29 cellular contexts compared by ENCODE assay signal in genomic region chr3:180747805-180748361, GRCh38.
DNase-seq lines count a peak whose midpoint lies in the region; TF ChIP-seq lines count a peak whose summit lies in the region.
"Had no signal": no experiment of that assay in that cellular context is flagged by ENCODE, and none has a peak within 500 bp of the region (broad histone marks: within the 10 kb centered on the region; RNA-seq: fewer than 3 reads in every experiment).

No MANE protein-coding gene starts in this region.

- no peaks in the 10 kb centered on the region for H3K9me3 ChIP-seq in hepatocyte (ENCODE audit: low read depth)
- H3K9me3 ChIP-seq: breast epithelium, SJSA1, thoracic aorta, uterus had no signal

- no peaks in the 10 kb centered on the region for H3K36me3 Mint-ChIP-seq in activated CD4-positive, alpha-beta memory T cell treated with anti-CD3 and anti-CD28 coated beads for 36 hours
- H3K36me3 Mint-ChIP-seq: natural killer cell treated with Interleukin-12 subunit alpha and Interleukin-12 subunit beta and Interleukin-15 and Interleukin-18, amount 100 ng/mL, for 72 hours had no signal

- no peaks in the 10 kb centered on the region for H3K9me3 Mint-ChIP-seq in activated CD4-positive, alpha-beta memory T cell treated with anti-CD3 and anti-CD28 coated beads for 36 hours
- H3K9me3 Mint-ChIP-seq: H9; natural killer cell treated with Interleukin-12 subunit alpha and Interleukin-12 subunit beta and Interleukin-15 and Interleukin-18, amount 100 ng/mL, for 72 hours had no signal

- H3K27me3 ChIP-seq in hepatocyte, result no peaks in the 10 kb centered on the region
- H3K27me3 ChIP-seq: breast epithelium, SJSA1, uterus had no signal

- DNase-seq in DMS53 (lab: John Stamatoyannopoulos, UW) (peak; percentile 4), DMS53 treated with DMSO at 0.1 percent for 48 hours (lab: John Stamatoyannopoulos, UW; ENCODE audit: unreplicated experiment) (no peak), NCI-H187 (lab: John Stamatoyannopoulos, UW) (peak; percentile 53 to 62), NCI-H2227 treated with DMSO at 0.1 percent for 48 hours (lab: John Stamatoyannopoulos, UW) (peak; percentile 55), hepatocyte (ENCODE audit: low spot score) (peak; percentile 37), occipital lobe (lab: John Stamatoyannopoulos, UW) (no peak), C1 segment of cervical spinal cord (lab: John Stamatoyannopoulos, UW) (no peak)
- no peak for DNase-seq in activated CD4-positive, alpha-beta memory T cell treated with anti-CD3 and anti-CD28 coated beads for 36 hours
- DNase-seq: 8988T; activated CD4-positive, alpha-beta T cell treated with anti-CD3 and anti-CD28 coated beads, Interleukin-2, amount 50 U/mL, for 4 hours; activated naive CD4-positive, alpha-beta T cell treated with anti-CD3 and anti-CD28 coated beads, Interleukin-2, amount 50 U/mL, for 16 hours; amygdala; effector CD4-positive, alpha-beta T cell; GDM1; H9; head of caudate nucleus; IMR-90; kidney glomerular epithelial cell; NCI-H1048; NCI-H524; stimulated activated CD4-positive, alpha-beta T cell treated with anti-CD3 and anti-CD28 coated beads, Interleukin-15, amount 100 ng/mL, for 24 hours; stimulated activated naive CD8-positive, alpha-beta T cell treated with anti-CD3 and anti-CD28 coated beads, Interleukin-15, Interleukin-2, amounts not matched to agents 100 U/mL and 50 U/mL, for 24 hours; uterus had no signal

- no peak overlapping the region for H3K4me2 ChIP-seq in hepatocyte

- no peak overlapping the region for H3K27ac Mint-ChIP-seq in activated CD4-positive, alpha-beta memory T cell treated with anti-CD3 and anti-CD28 coated beads for 36 hours
- H3K27ac Mint-ChIP-seq: natural killer cell treated with Interleukin-12 subunit alpha and Interleukin-12 subunit beta and Interleukin-15 and Interleukin-18, amount 100 ng/mL, for 72 hours had no signal

- no peaks in the 10 kb centered on the region for H3K9me2 ChIP-seq in hepatocyte (replicated peaks; ENCODE audit: insufficient read depth)

- H3K4me1 Mint-ChIP-seq in activated CD4-positive, alpha-beta memory T cell treated with anti-CD3 and anti-CD28 coated beads for 36 hours (ENCODE audit: low read depth), result no peaks in the 10 kb centered on the region

- intact Hi-C loops in activated CD4-positive, alpha-beta memory T cell treated with anti-CD3 and anti-CD28 coated beads for 36 hours (cut with micrococcal nuclease), result no loop called here

- no peak overlapping the region for H3K4me3 ChIP-seq in hepatocyte
- H3K4me3 ChIP-seq: breast epithelium, lung, SJSA1, thoracic aorta, uterus had no signal

- peaks cover 8% of the 10 kb centered on the region for H3K27me3 Mint-ChIP-seq in activated CD4-positive, alpha-beta memory T cell treated with anti-CD3 and anti-CD28 coated beads for 36 hours
- H3K27me3 Mint-ChIP-seq: natural killer cell treated with Interleukin-12 subunit alpha and Interleukin-12 subunit beta and Interleukin-15 and Interleukin-18, amount 100 ng/mL, for 72 hours had no signal

- 50% methylated on average over 1 of the region's 1 CpG for WGBS in hepatocyte (ENCODE audit: low lambda C conversion rate, missing lambda C conversion rate)

- no peaks in the 10 kb centered on the region for H4K20me1 ChIP-seq in hepatocyte (ENCODE audit: insufficient read depth, poor library complexity, severe bottlenecking)

- POLR2A ChIA-PET in activated CD4-positive, alpha-beta memory T cell treated with anti-CD3 and anti-CD28 coated beads for 36 hours (lab: Charles Lee), result no interaction called here

- no peaks in the 10 kb centered on the region for H3K79me2 ChIP-seq in hepatocyte

- no peaks in the 10 kb centered on the region for H3K36me3 ChIP-seq in hepatocyte (replicated peaks; ENCODE audit: insufficient read depth, low read depth)
- H3K36me3 ChIP-seq: breast epithelium, SJSA1, thoracic aorta, uterus had no signal

- TF ChIP-seq CTCF in hepatocyte (IDR thresholded peaks at IDR 0.05; ENCODE audit: poor library complexity), result no peak

- no peak overlapping the region for H3K27ac ChIP-seq in hepatocyte
- H3K27ac ChIP-seq: breast epithelium, epithelial cell of prostate, SJSA1, thoracic aorta, uterus had no signal

- CTCF ChIA-PET in activated CD4-positive, alpha-beta memory T cell treated with anti-CD3 and anti-CD28 coated beads for 36 hours (lab: Charles Lee), result no interaction called here

- H3K4me1 ChIP-seq in hepatocyte (ENCODE audit: insufficient read depth), result no peaks in the 10 kb centered on the region
- H3K4me1 ChIP-seq: breast epithelium, SJSA1, uterus had no signal

- no peak overlapping the region for H2AFZ ChIP-seq in hepatocyte

- H3K4me3 Mint-ChIP-seq in activated CD4-positive, alpha-beta memory T cell treated with anti-CD3 and anti-CD28 coated beads for 36 hours, result no peak overlapping the region
- H3K4me3 Mint-ChIP-seq: H9; natural killer cell treated with Interleukin-12 subunit alpha and Interleukin-12 subunit beta and Interleukin-15 and Interleukin-18, amount 100 ng/mL, for 72 hours had no signal

Comparison
In these comparisons a context has a peak if more than half of its experiments do, and no peak if none do; other contexts are left out.
1. DNase-seq: peak in DMS53 (single experiment), NCI-H187 (2 of 2), NCI-H2227 treated with DMSO at 0.1 percent for 48 hours (single experiment) and hepatocyte (single experiment); none in DMS53 treated with DMSO at 0.1 percent for 48 hours (single experiment), activated CD4-positive, alpha-beta memory T cell treated with anti-CD3 and anti-CD28 coated beads for 36 hours (single experiment), occipital lobe (single experiment) and C1 segment of cervical spinal cord (0 of 14).